In genomic region chr11:75563501-75563977, GRCh38 we compare ENCODE assay signal across 9 cellular contexts. TPM values are rescaled to one million over a fixed set of nuclear protein-coding genes. Genes with fewer than 3 reads are reported as not detected.
DNase-seq lines count a peak whose midpoint lies in the region; ATAC-seq and TF ChIP-seq lines count a peak whose summit lies in the region.
"Had no signal": no experiment of that assay in that cellular context is flagged by ENCODE, and none has a peak within 500 bp of the region (broad histone marks: within the 10 kb centered on the region; RNA-seq: fewer than 3 reads in every experiment).

No MANE protein-coding gene starts in this region.

- TF ChIP-seq CTCF in coronary artery (IDR thresholded peaks at IDR 0.05): no peak

- H3K36me3 Mint-ChIP-seq in naive B cell: no peaks in the 10 kb centered on the region

- no peaks in the 10 kb centered on the region for H3K9me3 Mint-ChIP-seq in naive B cell

- H2AFZ ChIP-seq in ACC112 (ENCODE audit: low read length, unreplicated experiment) (no peak overlapping the region), Karpas-422 (ENCODE audit: low read length) (no peak overlapping the region)

- H3K9ac ChIP-seq in Karpas-422 (ENCODE audit: low read length): peak overlapping the region; percentile 81

- peaks cover 0 to 11% (median 8%) of the 10 kb centered on the region in 3 donors for H3K27me3 Mint-ChIP-seq in naive B cell

- H3K27ac Mint-ChIP-seq in naive B cell: peak overlapping the region in 5 of 6 donors; percentile 5 to 64 (median 47)

- H3K4me3 Mint-ChIP-seq in naive B cell: peak overlapping the region; percentile 81 to 98 (median 94)

- H3K4me2 ChIP-seq in Karpas-422 (ENCODE audit: low read depth, low read length, poor library complexity, severe bottlenecking): peak overlapping the region; percentile 73

- H3K36me3 ChIP-seq in ACC112 (ENCODE audit: insufficient read depth, low read length) (peaks cover 12% of the 10 kb centered on the region), Karpas-422 (ENCODE audit: insufficient read depth, low read length) (no peaks in the 10 kb centered on the region)

- DNase-seq in Karpas-422 (no peak), coronary artery (ENCODE audit: low spot score) (no peak), naive B cell (no peak), inferior parietal cortex (ENCODE audit: extremely low spot score) (no peak), globus pallidus (ENCODE audit: low spot score) (no peak)
- DNase-seq in activated CD4-positive, CD25-positive, alpha-beta regulatory T cell treated with anti-CD3 and anti-CD28 coated beads, Interleukin-2, amount 50 U/mL, for 72 hours: no peak
- DNase-seq: stimulated activated CD4-positive, alpha-beta T cell treated with anti-CD3 and anti-CD28 coated beads, Interleukin-2, amount 100 ng/mL, for 24 hours had no signal

- H4K20me1 ChIP-seq in Karpas-422 (ENCODE audit: insufficient read depth, low read depth, low read length): no peaks in the 10 kb centered on the region

- no peaks in the 10 kb centered on the region for H3K9me3 ChIP-seq in Karpas-422 (ENCODE audit: low read length)

- peaks cover 67% of the 10 kb centered on the region for H3K4me1 ChIP-seq in ACC112 (ENCODE audit: control insufficient read depth, insufficient read depth, low read length, unreplicated experiment)
- H3K4me1 ChIP-seq in Karpas-422 (ENCODE audit: low read length): peaks cover 16% of the 10 kb centered on the region

- H3K27ac ChIP-seq in ACC112 (ENCODE audit: low read depth, low read length): peak overlapping the region; percentile 94
- H3K27ac ChIP-seq in Karpas-422 (ENCODE audit: low read length): peak overlapping the region; percentile 67; the same call in 1 of the 2 replicates
- peak overlapping the region; percentile 95 to 99 for H3K27ac ChIP-seq in coronary artery

- ATAC-seq in naive B cell (ENCODE audit: low read depth in 2 of 2) (no peak), GM21717 (IDR thresholded peaks at IDR 0.05; ENCODE audit: unreplicated experiment) (no peak)

- H3K9me2 ChIP-seq in Karpas-422 (replicated peaks; ENCODE audit: insufficient read depth, low read length): no peaks in the 10 kb centered on the region

- peaks cover 21 to 26% (median 25%) of the 10 kb centered on the region in 3 donors for H3K4me1 Mint-ChIP-seq in naive B cell

- H3K79me2 ChIP-seq in ACC112 (ENCODE audit: control insufficient read depth, insufficient read depth, low read length, unreplicated experiment) (peaks cover 67% of the 10 kb centered on the region), Karpas-422 (ENCODE audit: low read length) (no peaks in the 10 kb centered on the region)

- H3K4me3 ChIP-seq in ACC112 (ENCODE audit: low read depth, low read length) (peak overlapping the region; percentile 92), Karpas-422 (ENCODE audit: low read length) (peak overlapping the region; percentile 74), coronary artery (peak overlapping the region; percentile 88)

- no peaks in the 10 kb centered on the region for H3K27me3 ChIP-seq in ACC112 (ENCODE audit: insufficient read depth, low read length)
- no peaks in the 10 kb centered on the region for H3K27me3 ChIP-seq in Karpas-422 (ENCODE audit: low read length)

RNA-seq across cellular contexts. Expression of gene SERPINH1, which starts 1.5 kb away (rescaled TPM):
- 10.5 and 16.1 TPM in 2 replicates for total RNA-seq in Karpas-422 (2014; rRNA removed; shearing (Covaris generic); ENCODE audit: low replicate concordance)
- polyA plus RNA-seq in naive B cell (ENCODE audit: low read depth in 6 of 6): 1 to 10 TPM in 2 of 6 donors, under 1 TPM in 3, not detected in 1; 0.40 to 1.4 (median 0.85) TPM

RNA-seq across cellular contexts. Expression of gene GDPD5, which starts 37.8 kb away (rescaled TPM):
- total RNA-seq in Karpas-422 (2014; rRNA removed; shearing (Covaris generic); ENCODE audit: low replicate concordance): 137 and 237 TPM in 2 replicates
- 1 to 10 TPM in 4 of 6 donors, under 1 TPM in 1, not detected in 1; 0.62 to 8.2 (median 2.2) TPM for polyA plus RNA-seq in naive B cell (ENCODE audit: low read depth in 6 of 6)
